In the genomic region with DNA sequence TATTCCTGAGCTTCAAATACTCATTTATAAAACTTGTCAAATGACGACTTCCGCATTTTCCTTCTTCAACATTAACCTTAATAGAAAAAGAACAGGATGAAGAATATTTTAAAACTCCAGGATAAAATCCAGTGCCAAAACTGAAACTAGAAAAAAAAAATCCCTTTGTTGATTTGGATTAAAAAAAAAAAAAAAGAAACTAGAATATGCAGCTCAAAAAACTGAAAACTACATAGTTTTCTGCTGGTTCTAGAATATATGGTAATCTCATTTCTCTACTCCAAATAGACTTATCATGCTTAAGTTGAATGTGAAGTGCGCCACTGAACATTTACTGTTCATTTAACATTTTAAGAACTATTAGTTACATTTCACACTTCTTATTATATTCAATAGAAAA, we compare ENCODE assay signal across 7 cellular contexts. TPM values are rescaled to one million over a fixed set of nuclear protein-coding genes. Genes with fewer than 3 reads are reported as not detected.
DNase-seq lines count a peak whose midpoint lies in the region; ATAC-seq and TF ChIP-seq lines count a peak whose summit lies in the region.

No MANE protein-coding gene starts in this region.

- H3K4me3 ChIP-seq in GM12864 (ENCODE audit: low read depth, low read length) (peak overlapping the region; percentile 13; the same call in 1 of the 2 replicates), PC-3 (ENCODE audit: low read length) (peak overlapping the region; percentile 89), sigmoid colon (peak overlapping the region in 2 of 4 donors; percentile 8 to 20), H7 (ENCODE audit: insufficient read depth, low read depth, low read length) (no peak overlapping the region)

- TF ChIP-seq EP300 in sigmoid colon (IDR thresholded peaks at IDR 0.05) = no peak

- CTCF ChIA-PET in PC-3 (lab: Charles Lee) = interaction anchor here (1.7 kb wide), 1 partner anchor 12 kb away, joined by 9 read pairs; no protein-coding TSS in a partner anchor

- H3K9me3 Mint-ChIP-seq in endothelial cell (ENCODE audit: unreplicated experiment) = no peaks in the 10 kb centered on the region

- no peaks in the 10 kb centered on the region for H3K9me3 ChIP-seq in PC-3 (ENCODE audit: low read length)
- no peaks in the 10 kb centered on the region for H3K9me3 ChIP-seq in sigmoid colon

- H3K9me2 ChIP-seq in PC-3 (replicated peaks; ENCODE audit: low read length) = no peaks in the 10 kb centered on the region

- ATAC-seq in PC-3 (no peak), HG03378 (IDR thresholded peaks at IDR 0.05; ENCODE audit: unreplicated experiment) (no peak)

- H3K4me1 Mint-ChIP-seq in endothelial cell (ENCODE audit: unreplicated experiment) = peaks cover 80% of the 10 kb centered on the region

- peak overlapping the region; percentile 4 for H3K4me3 Mint-ChIP-seq in endothelial cell (ENCODE audit: unreplicated experiment)

- TF ChIP-seq CTCF in GM12864 (IDR thresholded peaks at IDR 0.05; ENCODE audit: low read depth, low read length, missing control alignments) (no peak), PC-3 (conservative IDR thresholded peaks at IDR 0.05; ENCODE audit: low read depth, low read length) (no peak), endothelial cell (IDR thresholded peaks at IDR 0.05; ENCODE audit: unreplicated experiment) (no peak), sigmoid colon (IDR thresholded peaks at IDR 0.05) (no peak)

- H3K36me3 Mint-ChIP-seq in endothelial cell (ENCODE audit: low read depth, unreplicated experiment) = peaks cover 11% of the 10 kb centered on the region

- H4K20me1 ChIP-seq in PC-3 (ENCODE audit: low read length) = peaks cover 99% of the 10 kb centered on the region

- H3K9ac ChIP-seq in PC-3 (ENCODE audit: low read length) = no peak overlapping the region

- intact Hi-C loops in PC-3 (cut with micrococcal nuclease) (loop anchor here (5.0 kb wide), 1 partner anchor 199 kb away; no protein-coding TSS in a partner anchor), sigmoid colon (cut with DNase I) (loop anchor here (10.0 kb wide), 2 partner anchors 347 to 483 kb away; a partner anchor contains a TSS)

- TF ChIP-seq POLR2A in sigmoid colon (IDR thresholded peaks at IDR 0.05) = no peak

- 22 to 46% methylated on average over 3 of the region's 3 CpGs for WGBS in sigmoid colon, 2 donors

- H3K27ac Mint-ChIP-seq in endothelial cell (ENCODE audit: unreplicated experiment) = peak overlapping the region; percentile 81

- peak overlapping the region; percentile 93 for H3K4me2 ChIP-seq in PC-3 (ENCODE audit: low read length)

- H3K27me3 ChIP-seq in PC-3 (ENCODE audit: low read length) (no peaks in the 10 kb centered on the region), sigmoid colon (no peaks in the 10 kb centered on the region), H7 (ENCODE audit: control insufficient read depth, insufficient read depth, low read length) (no peaks in the 10 kb centered on the region)

- H3K27me3 Mint-ChIP-seq in endothelial cell (ENCODE audit: unreplicated experiment) = peaks cover 4% of the 10 kb centered on the region

- H3K27ac ChIP-seq in PC-3 (ENCODE audit: low read length) (no peak overlapping the region), sigmoid colon (peak overlapping the region in 3 of 4 donors; percentile 0 to 100 (median 30))

- DNase-seq in GM12864 (ENCODE audit: low read depth) = no peak
- no peak for DNase-seq in PC-3
- no peak for DNase-seq in endothelial cell (ENCODE audit: low spot score)
- DNase-seq in sigmoid colon = no peak
- no peak for DNase-seq in H7
- DNase-seq in DMS 273 (lab: John Stamatoyannopoulos, UW; ENCODE audit: unreplicated experiment) = no peak

- peaks cover 7% of the 10 kb centered on the region for H3F3A ChIP-seq in PC-3 (ENCODE audit: low read length, unreplicated experiment)

- H3K4me1 ChIP-seq in PC-3 (ENCODE audit: insufficient read depth, low read length) (peaks cover 71% of the 10 kb centered on the region), sigmoid colon (peaks cover 0 to 94% (median 87%) of the 10 kb centered on the region in 4 donors)

- no TSS peak for BruUV-seq in PC-3 (replicated peaks; lab: Mats Ljungman, UMichigan)

- no peak overlapping the region for H2AFZ ChIP-seq in PC-3 (ENCODE audit: low read length)

- H3K36me3 ChIP-seq in PC-3 (ENCODE audit: low read depth, low read length) (peaks cover 87% of the 10 kb centered on the region), sigmoid colon (no peaks in the 10 kb centered on the region), H7 (replicated peaks; ENCODE audit: control insufficient read depth, insufficient read depth, low read length) (peaks cover 5% of the 10 kb centered on the region)

- POLR2A ChIA-PET in PC-3 (lab: Charles Lee; ENCODE audit: unreplicated experiment) = interaction anchor here (0.6 kb wide), 1 partner anchor 254 kb away, joined by 5 read pairs; no protein-coding TSS in a partner anchor

- H3K79me2 ChIP-seq in PC-3 (ENCODE audit: low read length) = peaks cover 100% of the 10 kb centered on the region

RNA-seq across cellular contexts. Expression of a gene that starts 6.0 kb away (rescaled TPM):
- total RNA-seq in PC-3 (2014; rRNA removed) = 279 and 287 TPM in 2 replicates
- 132 TPM for total RNA-seq in endothelial cell (ENCODE audit: unreplicated experiment)
- total RNA-seq in sigmoid colon = 100 to 1,000 TPM; 113 to 159 (median 123) TPM
- 10 to 100 TPM; 62.5 to 86.7 (median 64.0) TPM for polyA plus RNA-seq in sigmoid colon
- total RNA-seq in H7 (2014; rRNA removed; shearing (Covaris generic)) = 204 and 252 TPM in 2 replicates
